Comparison of ENCODE assay signal across 1 cellular context in genomic region chr22:28819253-28820096, GRCh38.
A peak's percentile ranks its signal among the peaks of the same experiment; 100 is the strongest.
TF ChIP-seq lines count a peak whose summit lies in the region.

No MANE protein-coding gene starts in this region.

TF ChIP-seq in HepG2, 621 proteins besides CTCF, POLR2A, EP300 and RAD21 (continued from another document and continues in another):
- peak; percentile 57; the same call in 1 of the 2 replicates for TF ChIP-seq MAX (IDR thresholded peaks at IDR 0.05)
- TF ChIP-seq SRF (IDR thresholded peaks at IDR 0.05; ENCODE audit: low read depth, low read length) = no peak
- no peak for TF ChIP-seq KAT7 (CRISPR knock-in tag; IDR thresholded peaks at IDR 0.05; ENCODE audit: borderline replicate concordance)
- no peak for TF ChIP-seq NR1H2 (CRISPR knock-in tag; IDR thresholded peaks at IDR 0.05; ENCODE audit: borderline replicate concordance, low read depth)
- no peak for TF ChIP-seq ZNF83 (CRISPR knock-in tag; IDR thresholded peaks at IDR 0.05; ENCODE audit: borderline replicate concordance)
- 0 out of 2 replicates have a peak, but pooled peaks have one; percentile 26 for TF ChIP-seq ZNF431 (CRISPR knock-in tag; IDR thresholded peaks at IDR 0.05; ENCODE audit: borderline replicate concordance, low read depth)
- TF ChIP-seq TFE3 (CRISPR knock-in tag; IDR thresholded peaks at IDR 0.05) = peak; percentile 56; the same call in 1 of the 2 replicates
- TF ChIP-seq HOXD1 (CRISPR knock-in tag; IDR thresholded peaks at IDR 0.05) = no peak
- peak; percentile 40; the same call in 1 of the 2 replicates for TF ChIP-seq ZNF768 (CRISPR knock-in tag; IDR thresholded peaks at IDR 0.05)
- no peak for TF ChIP-seq FOXC1 (CRISPR knock-in tag; IDR thresholded peaks at IDR 0.05; ENCODE audit: borderline replicate concordance)
- TF ChIP-seq SOX6 (IDR thresholded peaks at IDR 0.05) = no peak
- TF ChIP-seq SOX6 (CRISPR knock-in tag; IDR thresholded peaks at IDR 0.05) = peak; percentile 92
- no peak for TF ChIP-seq ZNF720 (CRISPR knock-in tag; IDR thresholded peaks at IDR 0.05)
- peak; percentile 45; the same call in 1 of the 2 replicates for TF ChIP-seq JUND (CRISPR knock-in tag; IDR thresholded peaks at IDR 0.05)
- TF ChIP-seq TCF7 (IDR thresholded peaks at IDR 0.05; ENCODE audit: low read depth) = peak; percentile 58
- TF ChIP-seq ZNF160 (CRISPR knock-in tag; IDR thresholded peaks at IDR 0.05) = no peak
- no peak for TF ChIP-seq ZNF451 (CRISPR knock-in tag; IDR thresholded peaks at IDR 0.05)
- peak; percentile 92 for TF ChIP-seq RXRB (CRISPR knock-in tag; IDR thresholded peaks at IDR 0.05; ENCODE audit: borderline replicate concordance)
- TF ChIP-seq RELA (CRISPR knock-in tag; IDR thresholded peaks at IDR 0.05) = no peak
- 0 out of 2 replicates have a peak, but pooled peaks have one; percentile 63 for TF ChIP-seq MEIS2 (CRISPR knock-in tag; IDR thresholded peaks at IDR 0.05)
- no peak for TF ChIP-seq ZNF790 (CRISPR knock-in tag; IDR thresholded peaks at IDR 0.05; ENCODE audit: borderline replicate concordance)
- peak; percentile 91 for TF ChIP-seq ARID5B (CRISPR knock-in tag; IDR thresholded peaks at IDR 0.05)
- peak; percentile 89 for TF ChIP-seq HIC2 (CRISPR knock-in tag; IDR thresholded peaks at IDR 0.05; ENCODE audit: low read depth)
- peak; percentile 56 for TF ChIP-seq YY1 (IDR thresholded peaks at IDR 0.05; ENCODE audit: insufficient read depth, insufficient replicate concordance, low read depth, low read length)
- 0 out of 2 replicates have a peak, but pooled peaks have one; percentile 29 for TF ChIP-seq YEATS4 (CRISPR knock-in tag; IDR thresholded peaks at IDR 0.05; ENCODE audit: borderline replicate concordance)
- TF ChIP-seq THAP11 (CRISPR knock-in tag; IDR thresholded peaks at IDR 0.05) = peak; percentile 59; the same call in 1 of the 2 replicates
- peak; percentile 85; the same call in 1 of the 2 replicates for TF ChIP-seq ZNF746 (CRISPR knock-in tag; IDR thresholded peaks at IDR 0.05)
- TF ChIP-seq POGK (CRISPR knock-in tag; conservative IDR thresholded peaks at IDR 0.05) = 0 out of 2 replicates have a peak, but pooled peaks have one; percentile 64
- no peak for TF ChIP-seq ZNF44 (CRISPR knock-in tag; IDR thresholded peaks at IDR 0.05)
- no peak for TF ChIP-seq ZNF839 (CRISPR knock-in tag; IDR thresholded peaks at IDR 0.05; ENCODE audit: borderline replicate concordance)
- no peak for TF ChIP-seq FOXO4 (CRISPR knock-in tag; conservative IDR thresholded peaks at IDR 0.05)
- no peak for TF ChIP-seq ZNF713 (CRISPR knock-in tag; IDR thresholded peaks at IDR 0.05)
- TF ChIP-seq FLYWCH1 (CRISPR knock-in tag; IDR thresholded peaks at IDR 0.05) = no peak
- no peak for TF ChIP-seq ZNF564 (CRISPR knock-in tag; IDR thresholded peaks at IDR 0.05)
- TF ChIP-seq GABPA (IDR thresholded peaks at IDR 0.05; ENCODE audit: low read depth, low read length) = no peak
- TF ChIP-seq GABPA (CRISPR knock-in tag; IDR thresholded peaks at IDR 0.05; ENCODE audit: low read depth) = no peak
- TF ChIP-seq HMGA1 (CRISPR knock-in tag; conservative IDR thresholded peaks at IDR 0.05) = no peak
- TF ChIP-seq ZNF781 (CRISPR knock-in tag; IDR thresholded peaks at IDR 0.05; ENCODE audit: borderline replicate concordance, not compliant biosample characterization) = no peak
- TF ChIP-seq SMC3 (IDR thresholded peaks at IDR 0.05; ENCODE audit: low read length) = peak; percentile 16; the same call in 1 of the 2 replicates
- TF ChIP-seq AHR (CRISPR knock-in tag; IDR thresholded peaks at IDR 0.05) = no peak
- TF ChIP-seq ZNF605 (CRISPR knock-in tag; IDR thresholded peaks at IDR 0.05) = peak; percentile 54; the same call in 1 of the 2 replicates
- 0 out of 2 replicates have a peak, but pooled peaks have one; percentile 46 for TF ChIP-seq ZZZ3 (CRISPR knock-in tag; IDR thresholded peaks at IDR 0.05; ENCODE audit: borderline replicate concordance)
- no peak for TF ChIP-seq CHCHD3 (CRISPR knock-in tag; IDR thresholded peaks at IDR 0.05)
- TF ChIP-seq ZNF598 (CRISPR knock-in tag; IDR thresholded peaks at IDR 0.05; ENCODE audit: borderline replicate concordance) = peak; percentile 26; the same call in 1 of the 2 replicates
- 0 out of 2 replicates have a peak, but pooled peaks have one; percentile 46 for TF ChIP-seq RFXAP (CRISPR knock-in tag; IDR thresholded peaks at IDR 0.05; ENCODE audit: borderline replicate concordance)
- TF ChIP-seq ZNF512B (CRISPR knock-in tag; IDR thresholded peaks at IDR 0.05; ENCODE audit: borderline replicate concordance) = no peak
- peak; percentile 80 for TF ChIP-seq NR2F6 (IDR thresholded peaks at IDR 0.05)
- peak; percentile 47; the same call in 1 of the 2 replicates for TF ChIP-seq NR2F6 (CRISPR knock-in tag; IDR thresholded peaks at IDR 0.05)
- 0 out of 2 replicates have a peak, but pooled peaks have one; percentile 45 for TF ChIP-seq NCOA1 (CRISPR knock-in tag; IDR thresholded peaks at IDR 0.05)
- TF ChIP-seq AKAP8 (CRISPR knock-in tag; IDR thresholded peaks at IDR 0.05) = no peak
- TF ChIP-seq MXD3 (CRISPR knock-in tag; IDR thresholded peaks at IDR 0.05) = no peak
- no peak for TF ChIP-seq FOXP1 (IDR thresholded peaks at IDR 0.05)
- TF ChIP-seq FOXP1 (CRISPR knock-in tag; IDR thresholded peaks at IDR 0.05) = peak; percentile 69
- no peak for TF ChIP-seq FOXM1 (CRISPR knock-in tag; IDR thresholded peaks at IDR 0.05)
- no peak for TF ChIP-seq HBP1 (CRISPR knock-in tag; IDR thresholded peaks at IDR 0.05; ENCODE audit: low read depth)
- TF ChIP-seq GATAD1 (CRISPR knock-in tag; IDR thresholded peaks at IDR 0.05) = no peak
- no peak for TF ChIP-seq ARHGAP35 (CRISPR knock-in tag; IDR thresholded peaks at IDR 0.05; ENCODE audit: borderline replicate concordance)
